ENCODE assay signal across 24 cellular contexts in genomic region chr5:167853421-167853820, GRCh38.
A peak's percentile ranks its signal among the peaks of the same experiment; 100 is the strongest.
DNase-seq lines count a peak whose midpoint lies in the region; TF ChIP-seq lines count a peak whose summit lies in the region.
"Had no signal": no experiment of that assay in that cellular context is flagged by ENCODE, and none has a peak within 500 bp of the region (broad histone marks: within the 10 kb centered on the region; RNA-seq: fewer than 3 reads in every experiment).

No MANE protein-coding gene starts in this region.

- POLR2A ChIA-PET in AG04450 (lab: Yijun Ruan, JAX) = no interaction called here

- no peaks in the 10 kb centered on the region for H4K20me1 ChIP-seq in GM23248 (ENCODE audit: insufficient read depth)

- peak overlapping the region; percentile 16 for H3K4me2 ChIP-seq in GM23248 (ENCODE audit: unreplicated experiment)
- H3K4me2 ChIP-seq: A549 had no signal

- H2AFZ ChIP-seq in GM23248 = no peak overlapping the region

- no peak for TF ChIP-seq CTCF in AG04450 (IDR thresholded peaks at IDR 0.05; ENCODE audit: low read depth, low read length)

- H3K36me3 ChIP-seq in GM23248 (ENCODE audit: low read depth) = peaks cover 5% of the 10 kb centered on the region; the same call in 1 of the 2 replicates
- H3K36me3 ChIP-seq: ascending aorta had no signal

- peaks cover 50% of the 10 kb centered on the region; the same call in 1 of the 2 replicates for H3F3A ChIP-seq in GM23248 (ENCODE audit: insufficient read depth)

- H3K79me2 ChIP-seq in GM23248 (ENCODE audit: insufficient read depth) = peaks cover 50% of the 10 kb centered on the region

- no peaks in the 10 kb centered on the region for H3K9me3 ChIP-seq in AG04450 (ENCODE audit: control insufficient read depth, insufficient read depth, low read length)
- no peaks in the 10 kb centered on the region for H3K9me3 ChIP-seq in GM23248 (ENCODE audit: low read depth)
- H3K9me3 ChIP-seq: A549, ascending aorta had no signal

- peaks cover 55% of the 10 kb centered on the region for H3K4me1 ChIP-seq in GM23248 (ENCODE audit: insufficient read depth)
- H3K4me1 ChIP-seq: A549, ascending aorta had no signal

- peak overlapping the region; percentile 19 for H3K9ac ChIP-seq in GM23248

- CTCF ChIA-PET in AG04450 (lab: Charles Lee) = no interaction called here

- 3 to 9% methylated on average over 4 of the region's 4 CpGs for WGBS in GM23248 (ENCODE audit: low coverage in 1 of 2, low lambda C conversion rate in 2 of 2, missing lambda C conversion rate in 2 of 2), 2 experiments

- no peak overlapping the region for H3K27ac ChIP-seq in AG04450 (ENCODE audit: low read depth, low read length)
- peak overlapping the region; percentile 77 for H3K27ac ChIP-seq in GM23248
- H3K27ac ChIP-seq: A549 had no signal

- no peaks in the 10 kb centered on the region for H3K9me2 ChIP-seq in GM23248 (ENCODE audit: insufficient read depth)

- DNase-seq in AG04450 (ENCODE audit: low read depth, low spot score) (peak; percentile 8), GM23248 (peak; percentile 89), astrocyte of the hippocampus (ENCODE audit: low read depth, low spot score) (peak; percentile 45), iris pigment epithelial cell (ENCODE audit: low read depth) (peak; percentile 75), cerebellar cortex (ENCODE audit: low spot score) (no peak), NOMO-1 (lab: John Stamatoyannopoulos, UW; ENCODE audit: unreplicated experiment in 2 of 2) (no peak), ACHN (no peak), NK-92 (lab: John Stamatoyannopoulos, UW; ENCODE audit: unreplicated experiment) (no peak)
- DNase-seq: activated B cell treated with CpG ODN at 0.5 μM for 24 hours; activated CD4-positive, alpha-beta memory T cell treated with anti-CD3 and anti-CD28 coated beads, Interleukin-2, amount 10 ng/mL, durations not matched to agents 7 days and 5 days; activated naive CD4-positive, alpha-beta T cell treated with anti-CD3 and anti-CD28 coated beads for 36 hours; DMS79; foreskin melanocyte; hippocampal formation; NCI-H1417 treated with DMSO at 0.1 percent for 48 hours; NCI-H2107; NCI-H510A; occipital lobe; retina; stimulated activated CD4-positive, alpha-beta T cell treated with anti-CD3 and anti-CD28 coated beads, Interleukin-15, amount 100 ng/mL, for 24 hours; substantia nigra; T-helper 9 cell had no signal

- H3K27me3 ChIP-seq in AG04450 (ENCODE audit: control insufficient read depth, insufficient read depth, low read length) (no peaks in the 10 kb centered on the region), GM23248 (replicated peaks; ENCODE audit: insufficient read depth) (no peaks in the 10 kb centered on the region)
- H3K27me3 ChIP-seq: ascending aorta had no signal

- in situ Hi-C loops in GM23248 (cut with MboI) = no loop called here
- in situ Hi-C loops in ACHN (cut with HindIII; ENCODE audit: low pct_ligation_motif_present, low pct_unique_long_range_greater_than_20kb, low sequenced_read_pairs) = no loop called here

- H3K4me3 ChIP-seq in AG04450 (ENCODE audit: low read depth, low read length) (no peak overlapping the region), GM23248 (no peak overlapping the region; the same call in 1 of the 2 replicates)
- H3K4me3 ChIP-seq: A549, ascending aorta had no signal

Comparison
In these comparisons a context has a peak if more than half of its experiments do, and no peak if none do; other contexts are left out.
1. DNase-seq: peak in AG04450 (single experiment), GM23248 (single experiment), astrocyte of the hippocampus (single experiment) and iris pigment epithelial cell (single experiment); none in cerebellar cortex (single experiment), NOMO-1 (0 of 2), ACHN (single experiment) and NK-92 (single experiment).